In the genomic region with DNA sequence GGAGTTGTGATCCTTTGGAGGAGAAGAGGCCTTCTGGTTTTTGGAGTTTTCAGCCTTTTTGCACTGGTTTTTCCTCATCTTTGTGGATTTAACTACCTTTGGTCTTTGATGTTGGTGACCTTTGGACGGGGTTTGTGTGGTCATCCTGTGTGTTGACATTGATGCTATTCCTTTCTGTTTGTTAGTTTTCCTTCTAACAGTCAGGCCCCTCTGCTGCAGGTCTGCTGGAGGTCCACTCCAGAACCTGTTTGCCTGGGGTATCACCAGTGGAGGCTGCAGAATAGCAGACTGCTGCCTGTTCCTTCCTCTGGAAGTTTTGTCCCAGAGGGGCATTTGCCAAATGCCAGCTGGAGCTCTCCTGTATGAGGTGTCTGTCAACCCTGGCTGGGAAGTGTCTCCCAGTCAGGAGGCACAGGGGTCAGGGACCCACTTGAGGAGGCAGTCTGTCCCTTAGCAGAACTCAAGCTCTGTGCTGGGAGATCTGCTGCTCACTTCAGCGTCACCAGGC, we compare ENCODE assay signal across 1 cellular context.
A peak's percentile ranks its signal among the peaks of the same experiment; 100 is the strongest.
TF ChIP-seq lines count a peak whose summit lies in the region.
"Not testable (repeated sequence)": the region's sequence is repeated elsewhere in the genome, so short reads cannot be mapped to it uniquely, and the experiment has no call there.

No MANE protein-coding gene starts in this region.

TF ChIP-seq in HepG2, 621 proteins besides CTCF, POLR2A, EP300 and RAD21 (continued from another document and continues in another):
- TF ChIP-seq ZBTB7B (CRISPR knock-in tag; IDR thresholded peaks at IDR 0.05) (peak; percentile 57; the same call in 1 of the 2 replicates), LCORL (IDR thresholded peaks at IDR 0.05) (peak; percentile 88), LCORL (CRISPR knock-in tag; IDR thresholded peaks at IDR 0.05) (peak; percentile 93), FOXP1 (IDR thresholded peaks at IDR 0.05) (peak; percentile 42), FOXP1 (CRISPR knock-in tag; IDR thresholded peaks at IDR 0.05) (peak; percentile 90), SOX13 (IDR thresholded peaks at IDR 0.05) (peak; percentile 63), SOX13 (CRISPR knock-in tag; conservative IDR thresholded peaks at IDR 0.05 in 1 of 2, IDR thresholded peaks at IDR 0.05 in 1 of 2) (peak in 1 of 2 experiments; percentile 81; a peak in 2 of 4 replicates), ZNF766 (CRISPR knock-in tag; IDR thresholded peaks at IDR 0.05; ENCODE audit: borderline replicate concordance) (0 out of 2 replicates have a peak, but pooled peaks have one; percentile 70), HNF4A (CRISPR knock-in tag; IDR thresholded peaks at IDR 0.05) (peak; percentile 99), RFXANK (CRISPR knock-in tag; IDR thresholded peaks at IDR 0.05) (0 out of 2 replicates have a peak, but pooled peaks have one; percentile 19), BCL6 (CRISPR knock-in tag; IDR thresholded peaks at IDR 0.05) (peak; percentile 50; the same call in 1 of the 2 replicates), KDM6A (CRISPR knock-in tag; IDR thresholded peaks at IDR 0.05; ENCODE audit: low read depth) (peak; percentile 77), ZNF772 (CRISPR knock-in tag; IDR thresholded peaks at IDR 0.05) (peak; percentile 78; the same call in 1 of the 2 replicates), ZNF333 (CRISPR knock-in tag; IDR thresholded peaks at IDR 0.05; ENCODE audit: borderline replicate concordance) (0 out of 2 replicates have a peak, but pooled peaks have one; percentile 34), ZNF567 (CRISPR knock-in tag; IDR thresholded peaks at IDR 0.05; ENCODE audit: borderline replicate concordance) (0 out of 2 replicates have a peak, but pooled peaks have one; percentile 73), GABPA (CRISPR knock-in tag; IDR thresholded peaks at IDR 0.05; ENCODE audit: low read depth) (peak; percentile 35; the same call in 1 of the 2 replicates), NCOA2 (CRISPR knock-in tag; IDR thresholded peaks at IDR 0.05) (peak; percentile 65), ZMYM4 (CRISPR knock-in tag; IDR thresholded peaks at IDR 0.05) (peak; percentile 71), TBX3 (IDR thresholded peaks at IDR 0.05; ENCODE audit: borderline replicate concordance) (0 out of 2 replicates have a peak, but pooled peaks have one; percentile 20), SMAD3 (CRISPR knock-in tag; IDR thresholded peaks at IDR 0.05) (peak; percentile 22; the same call in 1 of the 2 replicates), NCOR1 (IDR thresholded peaks at IDR 0.05; ENCODE audit: borderline replicate concordance, low read length) (peak; percentile 85), ZNF10 (CRISPR knock-in tag; IDR thresholded peaks at IDR 0.05; ENCODE audit: borderline replicate concordance, low read depth) (peak; percentile 67; the same call in 1 of the 2 replicates), ZFY (CRISPR knock-in tag; IDR thresholded peaks at IDR 0.05) (peak; percentile 47; the same call in 1 of the 2 replicates), KDM1A (CRISPR knock-in tag; IDR thresholded peaks at IDR 0.05) (peak; percentile 94), HDAC1 (CRISPR knock-in tag; IDR thresholded peaks at IDR 0.05) (peak; percentile 66; the same call in 1 of the 2 replicates), PITX1 (CRISPR knock-in tag; IDR thresholded peaks at IDR 0.05) (peak; percentile 62)
- TF ChIP-seq, protein P1, sequence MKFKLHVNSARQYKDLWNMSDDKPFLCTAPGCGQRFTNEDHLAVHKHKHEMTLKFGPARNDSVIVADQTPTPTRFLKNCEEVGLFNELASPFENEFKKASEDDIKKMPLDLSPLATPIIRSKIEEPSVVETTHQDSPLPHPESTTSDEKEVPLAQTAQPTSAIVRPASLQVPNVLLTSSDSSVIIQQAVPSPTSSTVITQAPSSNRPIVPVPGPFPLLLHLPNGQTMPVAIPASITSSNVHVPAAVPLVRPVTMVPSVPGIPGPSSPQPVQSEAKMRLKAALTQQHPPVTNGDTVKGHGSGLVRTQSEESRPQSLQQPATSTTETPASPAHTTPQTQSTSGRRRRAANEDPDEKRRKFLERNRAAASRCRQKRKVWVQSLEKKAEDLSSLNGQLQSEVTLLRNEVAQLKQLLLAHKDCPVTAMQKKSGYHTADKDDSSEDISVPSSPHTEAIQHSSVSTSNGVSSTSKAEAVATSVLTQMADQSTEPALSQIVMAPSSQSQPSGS (CRISPR knock-in tag; IDR thresholded peaks at IDR 0.05): peak; percentile 12; the same call in 1 of the 2 replicates
- TF ChIP-seq, protein P2, sequence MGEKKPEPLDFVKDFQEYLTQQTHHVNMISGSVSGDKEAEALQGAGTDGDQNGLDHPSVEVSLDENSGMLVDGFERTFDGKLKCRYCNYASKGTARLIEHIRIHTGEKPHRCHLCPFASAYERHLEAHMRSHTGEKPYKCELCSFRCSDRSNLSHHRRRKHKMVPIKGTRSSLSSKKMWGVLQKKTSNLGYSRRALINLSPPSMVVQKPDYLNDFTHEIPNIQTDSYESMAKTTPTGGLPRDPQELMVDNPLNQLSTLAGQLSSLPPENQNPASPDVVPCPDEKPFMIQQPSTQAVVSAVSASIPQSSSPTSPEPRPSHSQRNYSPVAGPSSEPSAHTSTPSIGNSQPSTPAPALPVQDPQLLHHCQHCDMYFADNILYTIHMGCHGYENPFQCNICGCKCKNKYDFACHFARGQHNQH (CRISPR knock-in tag; IDR thresholded peaks at IDR 0.05): 0 out of 2 replicates have a peak, but pooled peaks have one; percentile 33
- TF ChIP-seq, protein P3, sequence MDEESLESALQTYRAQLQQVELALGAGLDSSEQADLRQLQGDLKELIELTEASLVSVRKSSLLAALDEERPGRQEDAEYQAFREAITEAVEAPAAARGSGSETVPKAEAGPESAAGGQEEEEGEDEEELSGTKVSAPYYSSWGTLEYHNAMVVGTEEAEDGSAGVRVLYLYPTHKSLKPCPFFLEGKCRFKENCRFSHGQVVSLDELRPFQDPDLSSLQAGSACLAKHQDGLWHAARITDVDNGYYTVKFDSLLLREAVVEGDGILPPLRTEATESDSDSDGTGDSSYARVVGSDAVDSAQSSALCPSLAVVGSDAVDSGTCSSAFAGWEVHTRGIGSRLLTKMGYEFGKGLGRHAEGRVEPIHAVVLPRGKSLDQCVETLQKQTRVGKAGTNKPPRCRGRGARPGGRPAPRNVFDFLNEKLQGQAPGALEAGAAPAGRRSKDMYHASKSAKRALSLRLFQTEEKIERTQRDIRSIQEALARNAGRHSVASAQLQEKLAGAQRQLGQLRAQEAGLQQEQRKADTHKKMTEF (CRISPR knock-in tag; IDR thresholded peaks at IDR 0.05): peak; percentile 49
- TF ChIP-seq, protein P4, sequence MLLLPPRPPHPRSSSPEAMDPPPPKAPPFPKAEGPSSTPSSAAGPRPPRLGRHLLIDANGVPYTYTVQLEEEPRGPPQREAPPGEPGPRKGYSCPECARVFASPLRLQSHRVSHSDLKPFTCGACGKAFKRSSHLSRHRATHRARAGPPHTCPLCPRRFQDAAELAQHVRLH (CRISPR knock-in tag; IDR thresholded peaks at IDR 0.05; ENCODE audit: borderline replicate concordance, low read depth): 0 out of 2 replicates have a peak, but pooled peaks have one; percentile 34
- TF ChIP-seq, protein P5, sequence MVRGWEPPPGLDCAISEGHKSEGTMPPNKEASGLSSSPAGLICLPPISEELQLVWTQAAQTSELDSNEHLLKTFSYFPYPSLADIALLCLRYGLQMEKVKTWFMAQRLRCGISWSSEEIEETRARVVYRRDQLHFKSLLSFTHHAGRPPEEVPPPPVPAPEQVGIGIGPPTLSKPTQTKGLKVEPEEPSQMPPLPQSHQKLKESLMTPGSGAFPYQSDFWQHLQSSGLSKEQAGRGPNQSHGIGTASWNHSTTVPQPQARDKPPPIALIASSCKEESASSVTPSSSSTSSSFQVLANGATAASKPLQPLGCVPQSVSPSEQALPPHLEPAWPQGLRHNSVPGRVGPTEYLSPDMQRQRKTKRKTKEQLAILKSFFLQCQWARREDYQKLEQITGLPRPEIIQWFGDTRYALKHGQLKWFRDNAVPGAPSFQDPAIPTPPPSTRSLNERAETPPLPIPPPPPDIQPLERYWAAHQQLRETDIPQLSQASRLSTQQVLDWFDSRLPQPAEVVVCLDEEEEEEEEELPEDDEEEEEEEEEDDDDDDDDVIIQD (CRISPR knock-in tag; IDR thresholded peaks at IDR 0.05; ENCODE audit: low read depth): peak; percentile 78; the same call in 1 of the 2 replicates
- not testable (repeated sequence) for TF ChIP-seq GABPA (IDR thresholded peaks at IDR 0.05; ENCODE audit: low read depth, low read length)
- TF ChIP-seq, protein P6, sequence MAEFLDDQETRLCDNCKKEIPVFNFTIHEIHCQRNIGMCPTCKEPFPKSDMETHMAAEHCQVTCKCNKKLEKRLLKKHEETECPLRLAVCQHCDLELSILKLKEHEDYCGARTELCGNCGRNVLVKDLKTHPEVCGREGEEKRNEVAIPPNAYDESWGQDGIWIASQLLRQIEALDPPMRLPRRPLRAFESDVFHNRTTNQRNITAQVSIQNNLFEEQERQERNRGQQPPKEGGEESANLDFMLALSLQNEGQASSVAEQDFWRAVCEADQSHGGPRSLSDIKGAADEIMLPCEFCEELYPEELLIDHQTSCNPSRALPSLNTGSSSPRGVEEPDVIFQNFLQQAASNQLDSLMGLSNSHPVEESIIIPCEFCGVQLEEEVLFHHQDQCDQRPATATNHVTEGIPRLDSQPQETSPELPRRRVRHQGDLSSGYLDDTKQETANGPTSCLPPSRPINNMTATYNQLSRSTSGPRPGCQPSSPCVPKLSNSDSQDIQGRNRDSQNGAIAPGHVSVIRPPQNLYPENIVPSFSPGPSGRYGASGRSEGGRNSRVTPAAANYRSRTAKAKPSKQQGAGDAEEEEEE (CRISPR knock-in tag; IDR thresholded peaks at IDR 0.05; ENCODE audit: borderline replicate concordance): 0 out of 2 replicates have a peak, but pooled peaks have one; percentile 5
- TF ChIP-seq, protein P7, sequence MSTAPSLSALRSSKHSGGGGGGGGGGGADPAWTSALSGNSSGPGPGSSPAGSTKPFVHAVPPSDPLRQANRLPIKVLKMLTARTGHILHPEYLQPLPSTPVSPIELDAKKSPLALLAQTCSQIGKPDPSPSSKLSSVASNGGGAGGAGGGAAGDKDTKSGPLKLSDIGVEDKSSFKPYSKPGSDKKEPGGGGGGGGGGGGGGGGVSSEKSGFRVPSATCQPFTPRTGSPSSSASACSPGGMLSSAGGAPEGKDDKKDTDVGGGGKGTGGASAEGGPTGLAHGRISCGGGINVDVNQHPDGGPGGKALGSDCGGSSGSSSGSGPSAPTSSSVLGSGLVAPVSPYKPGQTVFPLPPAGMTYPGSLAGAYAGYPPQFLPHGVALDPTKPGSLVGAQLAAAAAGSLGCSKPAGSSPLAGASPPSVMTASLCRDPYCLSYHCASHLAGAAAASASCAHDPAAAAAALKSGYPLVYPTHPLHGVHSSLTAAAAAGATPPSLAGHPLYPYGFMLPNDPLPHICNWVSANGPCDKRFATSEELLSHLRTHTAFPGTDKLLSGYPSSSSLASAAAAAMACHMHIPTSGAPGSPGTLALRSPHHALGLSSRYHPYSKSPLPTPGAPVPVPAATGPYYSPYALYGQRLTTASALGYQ (CRISPR knock-in tag; IDR thresholded peaks at IDR 0.05): peak; percentile 60; the same call in 1 of the 2 replicates
- TF ChIP-seq, protein P8, sequence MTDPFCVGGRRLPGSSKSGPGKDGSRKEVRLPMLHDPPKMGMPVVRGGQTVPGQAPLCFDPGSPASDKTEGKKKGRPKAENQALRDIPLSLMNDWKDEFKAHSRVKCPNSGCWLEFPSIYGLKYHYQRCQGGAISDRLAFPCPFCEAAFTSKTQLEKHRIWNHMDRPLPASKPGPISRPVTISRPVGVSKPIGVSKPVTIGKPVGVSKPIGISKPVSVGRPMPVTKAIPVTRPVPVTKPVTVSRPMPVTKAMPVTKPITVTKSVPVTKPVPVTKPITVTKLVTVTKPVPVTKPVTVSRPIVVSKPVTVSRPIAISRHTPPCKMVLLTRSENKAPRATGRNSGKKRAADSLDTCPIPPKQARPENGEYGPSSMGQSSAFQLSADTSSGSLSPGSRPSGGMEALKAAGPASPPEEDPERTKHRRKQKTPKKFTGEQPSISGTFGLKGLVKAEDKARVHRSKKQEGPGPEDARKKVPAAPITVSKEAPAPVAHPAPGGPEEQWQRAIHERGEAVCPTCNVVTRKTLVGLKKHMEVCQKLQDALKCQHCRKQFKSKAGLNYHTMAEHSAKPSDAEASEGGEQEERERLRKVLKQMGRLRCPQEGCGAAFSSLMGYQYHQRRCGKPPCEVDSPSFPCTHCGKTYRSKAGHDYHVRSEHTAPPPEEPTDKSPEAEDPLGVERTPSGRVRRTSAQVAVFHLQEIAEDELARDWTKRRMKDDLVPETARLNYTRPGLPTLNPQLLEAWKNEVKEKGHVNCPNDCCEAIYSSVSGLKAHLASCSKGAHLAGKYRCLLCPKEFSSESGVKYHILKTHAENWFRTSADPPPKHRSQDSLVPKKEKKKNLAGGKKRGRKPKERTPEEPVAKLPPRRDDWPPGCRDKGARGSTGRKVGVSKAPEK (CRISPR knock-in tag; IDR thresholded peaks at IDR 0.05; ENCODE audit: borderline replicate concordance): 0 out of 2 replicates have a peak, but pooled peaks have one; percentile 46
- TF ChIP-seq, protein P9, sequence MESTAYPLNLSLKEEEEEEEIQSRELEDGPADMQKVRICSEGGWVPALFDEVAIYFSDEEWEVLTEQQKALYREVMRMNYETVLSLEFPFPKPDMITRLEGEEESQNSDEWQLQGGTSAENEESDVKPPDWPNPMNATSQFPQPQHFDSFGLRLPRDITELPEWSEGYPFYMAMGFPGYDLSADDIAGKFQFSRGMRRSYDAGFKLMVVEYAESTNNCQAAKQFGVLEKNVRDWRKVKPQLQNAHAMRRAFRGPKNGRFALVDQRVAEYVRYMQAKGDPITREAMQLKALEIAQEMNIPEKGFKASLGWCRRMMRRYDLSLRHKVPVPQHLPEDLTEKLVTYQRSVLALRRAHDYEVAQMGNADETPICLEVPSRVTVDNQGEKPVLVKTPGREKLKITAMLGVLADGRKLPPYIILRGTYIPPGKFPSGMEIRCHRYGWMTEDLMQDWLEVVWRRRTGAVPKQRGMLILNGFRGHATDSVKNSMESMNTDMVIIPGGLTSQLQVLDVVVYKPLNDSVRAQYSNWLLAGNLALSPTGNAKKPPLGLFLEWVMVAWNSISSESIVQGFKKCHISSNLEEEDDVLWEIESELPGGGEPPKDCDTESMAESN (CRISPR knock-in tag; conservative IDR thresholded peaks at IDR 0.05): 0 out of 2 replicates have a peak, but pooled peaks have one; percentile 59
- TF ChIP-seq, protein P10, sequence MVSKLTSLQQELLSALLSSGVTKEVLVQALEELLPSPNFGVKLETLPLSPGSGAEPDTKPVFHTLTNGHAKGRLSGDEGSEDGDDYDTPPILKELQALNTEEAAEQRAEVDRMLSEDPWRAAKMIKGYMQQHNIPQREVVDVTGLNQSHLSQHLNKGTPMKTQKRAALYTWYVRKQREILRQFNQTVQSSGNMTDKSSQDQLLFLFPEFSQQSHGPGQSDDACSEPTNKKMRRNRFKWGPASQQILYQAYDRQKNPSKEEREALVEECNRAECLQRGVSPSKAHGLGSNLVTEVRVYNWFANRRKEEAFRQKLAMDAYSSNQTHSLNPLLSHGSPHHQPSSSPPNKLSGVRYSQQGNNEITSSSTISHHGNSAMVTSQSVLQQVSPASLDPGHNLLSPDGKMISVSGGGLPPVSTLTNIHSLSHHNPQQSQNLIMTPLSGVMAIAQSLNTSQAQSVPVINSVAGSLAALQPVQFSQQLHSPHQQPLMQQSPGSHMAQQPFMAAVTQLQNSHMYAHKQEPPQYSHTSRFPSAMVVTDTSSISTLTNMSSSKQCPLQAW (CRISPR knock-in tag; IDR thresholded peaks at IDR 0.05): peak; percentile 57; the same call in 1 of the 2 replicates
